Comparison of ENCODE assay signal across 8 cellular contexts in the genomic region with DNA sequence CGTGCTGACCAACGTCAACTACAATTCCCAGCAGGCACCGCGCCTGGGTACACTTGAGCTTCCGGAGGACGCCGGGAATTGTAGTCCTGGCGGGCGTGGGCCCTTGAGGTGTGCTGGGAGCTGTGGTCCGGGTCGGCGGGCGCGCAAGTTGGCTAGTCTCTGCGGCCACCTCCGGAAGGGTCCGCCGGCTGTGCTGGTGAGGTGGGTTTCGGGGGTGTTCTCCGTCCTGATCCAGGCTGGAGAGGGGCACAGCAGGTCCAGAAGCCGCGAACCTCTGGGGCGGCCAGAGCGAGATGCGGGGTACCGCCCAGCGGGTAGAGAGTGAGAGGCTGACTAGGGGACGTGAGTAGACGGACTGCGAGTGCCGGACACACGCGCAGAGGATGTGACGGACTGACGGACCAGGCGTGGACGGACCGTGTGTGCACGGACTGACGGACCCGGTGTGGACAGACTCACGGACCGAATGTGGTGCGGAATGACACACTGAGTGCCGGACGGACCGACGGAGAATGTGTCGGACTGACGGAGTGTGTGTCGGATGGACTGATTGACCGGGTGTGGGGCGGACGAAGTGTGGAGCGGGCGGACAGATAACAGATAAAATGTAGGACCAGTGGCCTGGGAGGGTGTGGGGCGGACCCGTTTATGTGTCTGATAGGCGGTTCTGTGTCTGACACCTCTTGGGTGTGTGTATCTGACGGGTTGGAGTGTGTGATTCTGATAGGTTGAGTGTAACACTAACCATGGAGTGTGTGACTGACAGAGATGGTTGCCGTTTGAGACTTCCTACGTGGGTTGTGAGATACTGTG. TPM values are rescaled to one million over a fixed set of nuclear protein-coding genes. Genes with fewer than 3 reads are reported as not detected.
A peak's percentile ranks its signal among the peaks of the same experiment; 100 is the strongest.
DNase-seq lines count a peak whose midpoint lies in the region; ATAC-seq and TF ChIP-seq lines count a peak whose summit lies in the region.

A gene (plus strand): TSS at position 81 of the 813 bp plus-strand sequence. CDS start 7,809 bp downstream, outside the sequence.

- peak within 1 kb of the TSS; percentile 59 to 82 for H3K4me3 ChIP-seq in left lung

- ATAC-seq in GM19324 (IDR thresholded peaks at IDR 0.05; ENCODE audit: low FRiP score, unreplicated experiment): peak; percentile 86
- ATAC-seq in HG03442 (IDR thresholded peaks at IDR 0.05; ENCODE audit: unreplicated experiment): peak; percentile 79
- ATAC-seq in left lung: peak; percentile 98

- no peaks in the 10 kb centered on the region for H3K36me3 ChIP-seq in left lung

- H3K9me3 ChIP-seq in left lung: no peaks in the 10 kb centered on the region

- peak; percentile 79 to 99 (median 97) for DNase-seq in C1 segment of cervical spinal cord (lab: John Stamatoyannopoulos, UW)
- DNase-seq in NCI-H510A treated with DMSO at 0.1 percent for 48 hours (lab: John Stamatoyannopoulos, UW): peak; percentile 80
- peak; percentile 95 for DNase-seq in activated CD4-positive, alpha-beta T cell treated with anti-CD3 and anti-CD28 coated beads for 48 hours
- DNase-seq in dedifferentiated amniotic fluid mesenchymal stem cell (ENCODE audit: extremely low spot score): peak; percentile 95
- DNase-seq in left lung: peak; percentile 97
- peak; percentile 91 to 94 for DNase-seq in stimulated activated CD4-positive, alpha-beta T cell treated with anti-CD3 and anti-CD28 coated beads, Interleukin-2, amount 100 ng/mL, for 24 hours

- H3K4me1 ChIP-seq in left lung: peaks cover 15 to 30% of the 10 kb centered on the region in 2 donors

- TF ChIP-seq CTCF in left lung (IDR thresholded peaks at IDR 0.05): no peak

- H3K27ac ChIP-seq in left lung: peak within 1 kb of the TSS; percentile 88 to 90

- intact Hi-C loops in left lung (cut with DNase I): no loop called here

- H3K27me3 ChIP-seq in left lung: no peaks in the 10 kb centered on the region

RNA-seq across cellular contexts. Expression of the gene that starts here (rescaled TPM):
- total RNA-seq in left lung: 1 to 10 TPM; 3.4 to 3.9 TPM

Comparison
In these comparisons a context has a peak if more than half of its experiments do, and no peak if none do; other contexts are left out.
1. Peak in every context shown above with its lines: DNase-seq, ATAC-seq, H3K4me3 ChIP-seq and H3K27ac ChIP-seq.